Comparison of ENCODE assay signal across 16 cellular contexts in genomic region chr21:43467785-43468184, GRCh38. TPM values are rescaled to one million over a fixed set of nuclear protein-coding genes. Genes with fewer than 3 reads are reported as not detected.
DNase-seq lines count a peak whose midpoint lies in the region; ATAC-seq and TF ChIP-seq lines count a peak whose summit lies in the region.
"Had no signal": no experiment of that assay in that cellular context is flagged by ENCODE, and none has a peak within 500 bp of the region (broad histone marks: within the 10 kb centered on the region; RNA-seq: fewer than 3 reads in every experiment).

No MANE protein-coding gene starts in this region.

- intact Hi-C loops in right cardiac atrium (cut with DNase I): no loop called here
- intact Hi-C loops in Right ventricle myocardium inferior (cut with DNase I): no loop called here
- intact Hi-C loops in lower lobe of right lung (cut with DNase I): no loop called here

- H3K27me3 ChIP-seq in right cardiac atrium (ENCODE audit: control insufficient read depth, insufficient read depth) (no peaks in the 10 kb centered on the region), lower lobe of right lung (ENCODE audit: low read depth) (no peaks in the 10 kb centered on the region)

- CTCF ChIA-PET in GM10248 (lab: Yijun Ruan, JAX): no interaction called here

- no peak overlapping the region for H3K27ac ChIP-seq in right cardiac atrium (ENCODE audit: low read length)
- no peak overlapping the region for H3K27ac ChIP-seq in lower lobe of right lung
- H3K27ac ChIP-seq: KMS-11, WERI-Rb-1 had no signal

- H3K27ac Mint-ChIP-seq in stimulated activated naive CD8-positive, alpha-beta T cell treated with anti-CD3 and anti-CD28 coated beads, Interleukin-15, Interleukin-2, amounts not matched to agents 100 ng/mL and 50 ng/mL, for 24 hours: peak overlapping the region; percentile 55

- no peaks in the 10 kb centered on the region for H3K4me1 Mint-ChIP-seq in stimulated activated naive CD8-positive, alpha-beta T cell treated with anti-CD3 and anti-CD28 coated beads, Interleukin-15, Interleukin-2, amounts not matched to agents 100 ng/mL and 50 ng/mL, for 24 hours (ENCODE audit: low read depth)

- H3K36me3 ChIP-seq in lower lobe of right lung: no peaks in the 10 kb centered on the region
- H3K36me3 ChIP-seq: WERI-Rb-1 had no signal

- H3K4me3 ChIP-seq in right cardiac atrium (ENCODE audit: low read length): no peak overlapping the region
- H3K4me3 ChIP-seq in lower lobe of right lung: no peak overlapping the region
- H3K4me3 ChIP-seq: lung had no signal

- POLR2A ChIA-PET in GM10248 (lab: Yijun Ruan, JAX): no interaction called here

- peak in 2 of 3 donors; percentile 1 to 17 for DNase-seq in right cardiac atrium
- no peak for DNase-seq in Right ventricle myocardium inferior (ENCODE audit: missing footprints)
- peak; percentile 16 to 19 for DNase-seq in activated T-cell treated with anti-CD3 and anti-CD28 coated beads, Interleukin-2, amount 50 U/mL, for 48 hours
- peak; percentile 4 for DNase-seq in lower lobe of right lung
- DNase-seq in GM10248 (ENCODE audit: extremely low spot score): no peak
- DNase-seq in SK-N-DZ (ENCODE audit: low spot score): no peak
- DNase-seq in KG1 (lab: John Stamatoyannopoulos, UW): no peak
- DNase-seq: activated naive CD4-positive, alpha-beta T cell treated with Interleukin-2 at 50 U/mL for 16 hours; AML-193; effector memory CD4-positive, alpha-beta T cell; HCEC 1CT; NCI-H1417 treated with DMSO at 0.1 percent for 48 hours; WERI-Rb-1 had no signal

- TF ChIP-seq CTCF in lower lobe of right lung (IDR thresholded peaks at IDR 0.05) (no peak), GM10248 (IDR thresholded peaks at IDR 0.05; ENCODE audit: control extremely low read depth, extremely low read depth, low read depth, missing control alignments) (no peak)

- no peaks in the 10 kb centered on the region for H3K9me3 Mint-ChIP-seq in stimulated activated naive CD8-positive, alpha-beta T cell treated with anti-CD3 and anti-CD28 coated beads, Interleukin-15, Interleukin-2, amounts not matched to agents 100 ng/mL and 50 ng/mL, for 24 hours

- H3K9me3 ChIP-seq in right cardiac atrium (ENCODE audit: control insufficient read depth, low read length) (no peaks in the 10 kb centered on the region), lower lobe of right lung (no peaks in the 10 kb centered on the region)

- H3K36me3 Mint-ChIP-seq in stimulated activated naive CD8-positive, alpha-beta T cell treated with anti-CD3 and anti-CD28 coated beads, Interleukin-15, Interleukin-2, amounts not matched to agents 100 ng/mL and 50 ng/mL, for 24 hours (ENCODE audit: low read depth): no peaks in the 10 kb centered on the region

- H3K27me3 Mint-ChIP-seq in stimulated activated naive CD8-positive, alpha-beta T cell treated with anti-CD3 and anti-CD28 coated beads, Interleukin-15, Interleukin-2, amounts not matched to agents 100 ng/mL and 50 ng/mL, for 24 hours: no peaks in the 10 kb centered on the region

- ATAC-seq in right cardiac atrium (no peak), Right ventricle myocardium inferior (no peak), lower lobe of right lung (no peak)

- WGBS in right cardiac atrium: 87% methylated on average over 1 of the region's 1 CpG

- H3K4me3 Mint-ChIP-seq in stimulated activated naive CD8-positive, alpha-beta T cell treated with anti-CD3 and anti-CD28 coated beads, Interleukin-15, Interleukin-2, amounts not matched to agents 100 ng/mL and 50 ng/mL, for 24 hours: peak overlapping the region; percentile 13

- H3K4me1 ChIP-seq in right cardiac atrium (ENCODE audit: control insufficient read depth, insufficient read depth, low read length) (no peaks in the 10 kb centered on the region), lower lobe of right lung (no peaks in the 10 kb centered on the region)

RNA-seq across cellular contexts. Expression of gene SIK1, which starts 40.9 kb away (rescaled TPM):
- total RNA-seq in right cardiac atrium (10 to 100 TPM; 13.0 to 63.9 (median 19.4) TPM), Right ventricle myocardium inferior (4.6 TPM), lower lobe of right lung (30.1 TPM)
- 7.7 TPM for polyA plus RNA-seq in right cardiac atrium
- polyA plus RNA-seq in SK-N-DZ (2014; cell fraction: cytosol; rRNA removed): 0.68 and 0.73 TPM in 2 replicates
- polyA plus RNA-seq in SK-N-DZ (2014; cell fraction: nucleus; rRNA removed): 0.50 and 1.3 TPM in 2 replicates

Comparison
In these comparisons a context has a peak if more than half of its experiments do, and no peak if none do; other contexts are left out.
1. DNase-seq: peak in right cardiac atrium (2 of 3), activated T-cell treated with anti-CD3 and anti-CD28 coated beads, Interleukin-2, amount 50 U/mL, for 48 hours (2 of 2) and lower lobe of right lung (single experiment); none in Right ventricle myocardium inferior (single experiment), GM10248 (single experiment), SK-N-DZ (single experiment) and KG1 (single experiment).